Comparison of ENCODE assay signal across 27 cellular contexts in the genomic region with DNA sequence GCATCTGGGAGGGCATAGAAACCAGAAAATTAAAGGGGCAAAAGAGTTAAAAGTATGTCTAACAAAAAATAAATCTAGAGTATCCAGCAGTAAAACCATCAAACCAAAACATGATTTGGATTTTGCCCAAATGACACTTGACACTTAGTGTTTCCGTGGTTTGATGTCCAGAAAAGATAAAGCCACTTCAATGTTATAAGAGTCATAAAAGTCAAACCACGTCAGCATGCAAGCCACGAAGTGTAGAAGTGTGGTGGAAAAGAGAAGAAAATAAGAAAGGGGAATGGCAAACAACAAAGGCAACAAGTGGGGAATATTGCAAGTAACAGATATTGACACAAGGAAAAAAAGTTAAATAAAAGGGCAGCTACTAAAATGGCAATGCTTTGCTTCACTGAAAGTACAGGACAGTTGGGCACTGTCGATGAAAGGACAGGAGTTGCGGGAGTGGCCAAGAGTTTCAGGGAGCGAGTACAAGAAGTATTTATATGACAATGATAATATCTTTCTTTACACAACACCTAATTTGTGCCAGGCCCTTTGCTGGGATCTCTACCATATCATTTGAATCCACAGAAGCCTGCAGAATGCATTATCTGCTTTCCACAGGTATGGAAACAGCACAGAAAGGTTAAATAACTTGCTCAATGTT. TPM values are rescaled to one million over a fixed set of nuclear protein-coding genes. Genes with fewer than 3 reads are reported as not detected.
DNase-seq lines count a peak whose midpoint lies in the region; ATAC-seq, FAIRE-seq and TF ChIP-seq lines count a peak whose summit lies in the region.
"Had no signal": no experiment of that assay in that cellular context is flagged by ENCODE, and none has a peak within 500 bp of the region (broad histone marks: within the 10 kb centered on the region; RNA-seq: fewer than 3 reads in every experiment).

No MANE protein-coding gene starts in this region.

- H4K20me1 ChIP-seq in K562 (replicated peaks; ENCODE audit: control insufficient read depth, insufficient read depth, low read length), result no peaks in the 10 kb centered on the region

- H3K27ac ChIP-seq in K562 (ENCODE audit: extremely low read depth, low read depth, low read length) (peak overlapping the region; percentile 84), prostate gland (no peak overlapping the region), foreskin keratinocyte (no peak overlapping the region)
- H3K27ac ChIP-seq: RWPE1, transverse colon had no signal

- H3K36me3 ChIP-seq in K562 (ENCODE audit: control insufficient read depth, insufficient read depth, low read length), result no peaks in the 10 kb centered on the region
- no peaks in the 10 kb centered on the region for H3K36me3 ChIP-seq in prostate gland
- H3K36me3 ChIP-seq: transverse colon had no signal

- CTCF ChIA-PET in K562 (lab: Yijun Ruan, JAX; ENCODE audit: low intra/inter-chr PET ratio), result interaction anchor here (0.6 kb wide), 1 partner anchor 221 kb away, joined by 5 read pairs; no protein-coding TSS in a partner anchor

- H3K79me2 ChIP-seq in K562 (ENCODE audit: control insufficient read depth, insufficient read depth, low read length), result no peaks in the 10 kb centered on the region

- H3K27me3 ChIP-seq in K562 (ENCODE audit: control insufficient read depth in 2 of 2, insufficient read depth in 2 of 2, low read length in 2 of 2) (no peaks in the 10 kb centered on the region), prostate gland (replicated peaks; ENCODE audit: insufficient read depth) (no peaks in the 10 kb centered on the region), foreskin keratinocyte (peaks cover 6% of the 10 kb centered on the region)

- TF ChIP-seq POLR2A in K562 (conservative IDR thresholded peaks at IDR 0.05) (no peak), prostate gland (IDR thresholded peaks at IDR 0.05) (no peak)

- POLR2A ChIA-PET in K562 (lab: Yijun Ruan, JAX), result no interaction called here

- H3K9me1 ChIP-seq in K562 (ENCODE audit: control insufficient read depth, insufficient read depth, low read length), result no peaks in the 10 kb centered on the region

- H3K4me3 Mint-ChIP-seq in osteocyte (ENCODE audit: unreplicated experiment), result no peak overlapping the region
- H3K4me3 Mint-ChIP-seq: activated CD8-positive, alpha-beta T cell treated with anti-CD3 and anti-CD28 coated beads, Interleukin-2, amount 10 ng/mL, durations not matched to agents 7 days and 5 days; CD4-positive, CD25-positive, alpha-beta regulatory T cell; H9; IgD-negative memory B cell had no signal

- H3K4me3 ChIP-seq in K562, result no peak overlapping the region
- H3K4me3 ChIP-seq in prostate gland, result no peak overlapping the region
- H3K4me3 ChIP-seq: lung, transverse colon had no signal

- 13% methylated on average over 6 of the region's 6 CpGs for WGBS in K562 (ENCODE audit: insufficient coverage, low coverage, missing lambda C conversion rate)
- WGBS in prostate gland, result 15% methylated on average over 6 of the region's 6 CpGs

- H3K4me2 ChIP-seq in K562 (ENCODE audit: insufficient read depth, low read length), result peak overlapping the region; percentile 14; the same call in 1 of the 2 replicates

- intact Hi-C loops in K562 (cut with micrococcal nuclease), result loop anchor here (2.0 to 5.0 kb wide), 2 partner anchors 115 to 649 kb away; a partner anchor contains a TSS
- intact Hi-C loops in prostate gland (cut with DNase I), result loop anchor here (10.0 kb wide), 1 partner anchor 647 kb away; a partner anchor contains a TSS

- ATAC-seq in K562 (0 out of 3 replicates have a peak, but pooled peaks have one; percentile 3), foreskin keratinocyte (no peak)
- ATAC-seq: activated CD8-positive, alpha-beta T cell treated with anti-CD3 and anti-CD28 coated beads, Interleukin-2, amount 10 ng/mL, durations not matched to agents 7 days and 5 days; SK-N-SH treated with all-trans-retinoic acid at 6 μM for 48 hours had no signal

- peaks cover 6 to 37% of the 10 kb centered on the region in 2 experiments; a peak in 4 of 5 replicates for H3K4me1 ChIP-seq in K562 (replicated peaks in 1 of 2; ENCODE audit: control insufficient read depth in 2 of 2, insufficient read depth in 2 of 2, low read length in 2 of 2)
- H3K4me1 ChIP-seq in prostate gland (replicated peaks), result no peaks in the 10 kb centered on the region
- no peaks in the 10 kb centered on the region for H3K4me1 ChIP-seq in foreskin keratinocyte

- TF ChIP-seq CTCF in K562 (IDR thresholded peaks at IDR 0.05 in 2 of 3, conservative IDR thresholded peaks at IDR 0.05 in 1 of 3; ENCODE audit: insufficient read depth in 2 of 3, low read depth in 1 of 3, low read length in 3 of 3) (no peak), prostate gland (IDR thresholded peaks at IDR 0.05) (no peak), foreskin keratinocyte (conservative IDR thresholded peaks at IDR 0.05) (no peak), osteocyte (IDR thresholded peaks at IDR 0.05) (no peak)

- peak overlapping the region; percentile 57 for H2AFZ ChIP-seq in K562 (ENCODE audit: low read depth, low read length)

- peak; percentile 28 for DNase-seq in EL
- DNase-seq in M059J (ENCODE audit: low read depth), result peak; percentile 80
- DNase-seq in K562 (ENCODE audit: extremely low read depth in 1 of 4, low spot score in 3 of 4), result peak in 1 of 4 experiments; percentile 42
- DNase-seq in prostate gland (ENCODE audit: low spot score), result peak; percentile 48
- DNase-seq in NCI-H128 (lab: John Stamatoyannopoulos, UW; ENCODE audit: unreplicated experiment), result no peak
- no peak for DNase-seq in foreskin keratinocyte
- no peak for DNase-seq in osteocyte (ENCODE audit: extremely low spot score, unreplicated experiment)
- DNase-seq in HPDE6-E6E7 (ENCODE audit: extremely low spot score), result no peak
- DNase-seq: activated CD4-positive, CD25-positive, alpha-beta regulatory T cell treated with anti-CD3 and anti-CD28 coated beads, Interleukin-2, amount 50 U/mL, for 72 hours; activated CD8-positive, alpha-beta T cell treated with anti-CD3 and anti-CD28 coated beads, Interleukin-2, amount 10 ng/mL, durations not matched to agents 7 days and 5 days; activated naive CD4-positive, alpha-beta T cell treated with Interleukin-2 at 50 U/mL for 16 hours; activated T-cell treated with anti-CD3 and anti-CD28 coated beads, Interleukin-2, amount 50 U/mL, for 1 hour; anterior cingulate cortex; CD4-positive, CD25-positive, alpha-beta regulatory T cell; H9; hippocampal formation; NCI-H2081; NCI-H524 treated with DMSO at 0.1 percent for 48 hours; stimulated activated CD4-positive, alpha-beta T cell treated with anti-CD3 and anti-CD28 coated beads, Interleukin-4, amount 100 ng/mL, for 24 hours; T-helper 9 cell; transverse colon had no signal

- in situ Hi-C loops in K562 (cut with MboI), result loop anchor here (10.0 kb wide), 1 partner anchor 433 kb away; no protein-coding TSS in a partner anchor

- no TSS peak for BruUV-seq in K562 (replicated peaks; lab: Mats Ljungman, UMichigan)

- TF ChIP-seq RAD21 in K562 (CRISPR knock-in tag; conservative IDR thresholded peaks at IDR 0.05 in 1 of 2, IDR thresholded peaks at IDR 0.05 in 1 of 2), result no peak

- TF ChIP-seq EP300 in K562 (IDR thresholded peaks at IDR 0.05; ENCODE audit: low read length), result 0 out of 2 replicates have a peak, but pooled peaks have one; percentile 13

- H3K36me3 Mint-ChIP-seq in osteocyte (ENCODE audit: unreplicated experiment), result peaks cover 4% of the 10 kb centered on the region
- H3K36me3 Mint-ChIP-seq: CD4-positive, CD25-positive, alpha-beta regulatory T cell had no signal

- H3K4me1 Mint-ChIP-seq in osteocyte (ENCODE audit: unreplicated experiment), result peaks cover 29% of the 10 kb centered on the region

- peak overlapping the region in 1 of 2 experiments; percentile 57; a peak in 2 of 4 replicates for H3K9ac ChIP-seq in K562 (ENCODE audit: insufficient read depth in 1 of 2, low read depth in 2 of 2, low read length in 2 of 2)

- no peak overlapping the region for H3K27ac Mint-ChIP-seq in osteocyte (ENCODE audit: unreplicated experiment)
- H3K27ac Mint-ChIP-seq: activated CD8-positive, alpha-beta T cell treated with anti-CD3 and anti-CD28 coated beads, Interleukin-2, amount 10 ng/mL, durations not matched to agents 7 days and 5 days; CD4-positive, CD25-positive, alpha-beta regulatory T cell; H9 had no signal

- H3K9me3 ChIP-seq in K562 (replicated peaks; ENCODE audit: control insufficient read depth, insufficient read depth, low read depth, low read length) (0 out of 2 replicates have a peak, but pooled peaks cover 3% of the 10 kb centered on the region), prostate gland (no peaks in the 10 kb centered on the region)
- H3K9me3 ChIP-seq: transverse colon had no signal

- peak; percentile 57 for FAIRE-seq in K562 (lab: Jason Lieb, UNC)
- FAIRE-seq: G401.6, islet of Langerhans had no signal

- no peaks in the 10 kb centered on the region for H3K27me3 Mint-ChIP-seq in osteocyte (ENCODE audit: unreplicated experiment)

- peaks cover 7% of the 10 kb centered on the region for H3K9me3 Mint-ChIP-seq in osteocyte (ENCODE audit: unreplicated experiment)
- H3K9me3 Mint-ChIP-seq: IgD-negative memory B cell had no signal

RNA-seq across cellular contexts. Expression of a gene that starts 6.3 kb away (rescaled TPM):
- 62.9 and 84.3 TPM in 2 replicates for total RNA-seq in M059J (2014; rRNA removed; shearing (Covaris generic))
- total RNA-seq in K562 (2011; cell fraction: chromatin; rRNA removed; ENCODE audit: low replicate concordance), result 73.9 and 153 TPM in 2 replicates
- 49.4 and 70.0 TPM in 2 replicates for total RNA-seq in K562 (2011; cell fraction: nucleolus; rRNA removed)
- 113 and 160 TPM in 2 replicates for total RNA-seq in K562 (2011; cell fraction: nucleoplasm; rRNA removed)
- total RNA-seq in K562 (2014; rRNA removed) (257 and 288 TPM in 2 replicates), K562 (2014; rRNA removed; fragmentation: Illumina TruSeq; extraction: Trizol) (291 and 320 TPM in 2 replicates), K562 (2015; rRNA removed; fragmentation: Illumina TruSeq; extraction: Trizol) (212 and 219 TPM in 2 replicates), K562 (2021) (193 and 194 TPM in 2 replicates), prostate gland (10 to 100 TPM; 50.4 to 50.9 TPM), foreskin keratinocyte (60.3 and 61.8 TPM in 2 replicates), osteocyte (51.0 and 56.6 TPM in 2 replicates)
- polyA plus RNA-seq in K562 (2011; rRNA removed) (307 and 436 TPM in 2 replicates), K562 (2014; fragmentation: Illumina TruSeq; extraction: Trizol) (284 and 294 TPM in 2 replicates), K562 (2014; fragmentation: Nextera tagmentation; extraction: Ambion mirVana) (100 to 1,000 TPM; 587 to 632 TPM), K562 (2014; rRNA removed) (368 and 418 TPM in 2 replicates), foreskin keratinocyte (86.3 and 90.4 TPM in 2 replicates)
- polyA plus RNA-seq in K562 (2011; cell fraction: cytosol; rRNA removed), result 294 and 307 TPM in 2 replicates
- polyA plus RNA-seq in K562 (2011; cell fraction: nucleus; rRNA removed), result 134 and 184 TPM in 2 replicates
- 183 and 267 TPM in 2 replicates for polyA plus RNA-seq in K562 (2012)
- polyA minus RNA-seq in K562 (2011; rRNA and poly(A)+ RNA removed), result 185 and 206 TPM in 2 replicates
- polyA minus RNA-seq in K562 (2011; cell fraction: cytosol; rRNA and poly(A)+ RNA removed), result 56.4 and 57.5 TPM in 2 replicates
- 77.5 and 119 TPM in 2 replicates for polyA minus RNA-seq in K562 (2011; cell fraction: nucleus; rRNA and poly(A)+ RNA removed)

Comparison
In these comparisons a context has a peak if more than half of its experiments do, and no peak if none do; other contexts are left out.
1. DNase-seq: peak in EL (single experiment), M059J (single experiment) and prostate gland (single experiment); none in NCI-H128 (single experiment), foreskin keratinocyte (0 of 2), osteocyte (single experiment) and HPDE6-E6E7 (single experiment).